In genomic region chr1:117565745-117566455, GRCh38 we compare ENCODE assay signal across 21 cellular contexts. TPM values are rescaled to one million over a fixed set of nuclear protein-coding genes. Genes with fewer than 3 reads are reported as not detected.
DNase-seq lines count a peak whose midpoint lies in the region; ATAC-seq and TF ChIP-seq lines count a peak whose summit lies in the region.
"Had no signal": no experiment of that assay in that cellular context is flagged by ENCODE, and none has a peak within 500 bp of the region (broad histone marks: within the 10 kb centered on the region; RNA-seq: fewer than 3 reads in every experiment).

No MANE protein-coding gene starts in this region.

- DNase-seq in right atrium auricular region (ENCODE audit: low spot score) = peak; percentile 46
- no peak for DNase-seq in left cardiac atrium
- DNase-seq in NCI-H146 treated with DMSO at 0.1 percent for 48 hours (lab: John Stamatoyannopoulos, UW; ENCODE audit: unreplicated experiment) = peak; percentile 59
- peak; percentile 65 to 94 for DNase-seq in cerebellar nuclear complex (lab: John Stamatoyannopoulos, UW)
- DNase-seq in retina = peak; percentile 53
- no peak for DNase-seq in HPDE6-E6E7 (ENCODE audit: extremely low spot score)
- no peak for DNase-seq in posterior vena cava (ENCODE audit: low spot score)
- no peak for DNase-seq in HCEC 1CT
- DNase-seq: activated B cell treated with CpG ODN at 0.5 μM for 24 hours; activated gamma-delta T cell treated with Interleukin-2 at 50 U/mL for 16 hours; amniotic stem cell; BE2C; effector memory CD4-positive, alpha-beta T cell; immature natural killer cell; Kasumi-1; NCI-H2029; Right ventricle myocardium superior; stimulated activated CD4-positive, alpha-beta T cell treated with anti-CD3 and anti-CD28 coated beads, Interleukin-15, amount 100 ng/mL, for 24 hours; stimulated activated naive CD4-positive, alpha-beta T cell; T-helper 17 cell had no signal

- H3K4me1 ChIP-seq in right atrium auricular region = no peaks in the 10 kb centered on the region
- H3K4me1 ChIP-seq: BE2C had no signal

- H3K27me3 ChIP-seq in right atrium auricular region = no peaks in the 10 kb centered on the region
- H3K27me3 ChIP-seq: BE2C had no signal

- no peaks in the 10 kb centered on the region for H3K9me3 ChIP-seq in right atrium auricular region
- H3K9me3 ChIP-seq: BE2C had no signal

- ATAC-seq in left cardiac atrium = no peak
- ATAC-seq: HCT116, T-helper 17 cell had no signal

- no peaks in the 10 kb centered on the region for H3K36me3 ChIP-seq in right atrium auricular region
- H3K36me3 ChIP-seq: BE2C had no signal

- no peak overlapping the region for H3K4me3 ChIP-seq in right atrium auricular region

- TF ChIP-seq CTCF in right atrium auricular region (IDR thresholded peaks at IDR 0.05) = no peak

- no peak overlapping the region for H3K27ac ChIP-seq in right atrium auricular region

- intact Hi-C loops in left cardiac atrium (cut with DNase I) = no loop called here
- intact Hi-C loops in posterior vena cava (cut with DNase I) = no loop called here

RNA-seq across cellular contexts. Expression of gene TENT5C, which starts 39.9 kb away (rescaled TPM):
- 10 to 100 TPM; 17.0 to 20.1 TPM for total RNA-seq in right atrium auricular region
- 10 to 100 TPM; 16.3 to 21.6 TPM for total RNA-seq in left cardiac atrium
- 10 to 100 TPM in 1 of 2 donors, 1 to 10 TPM in 1; 3.6 to 12.4 TPM for total RNA-seq in posterior vena cava

Comparison
In these comparisons a context has a peak if more than half of its experiments do, and no peak if none do; other contexts are left out.
1. DNase-seq: peak in right atrium auricular region (single experiment), NCI-H146 treated with DMSO at 0.1 percent for 48 hours (single experiment), cerebellar nuclear complex (2 of 2) and retina (single experiment); none in left cardiac atrium (single experiment), HPDE6-E6E7 (single experiment), posterior vena cava (single experiment) and HCEC 1CT (single experiment).